In the genomic region with DNA sequence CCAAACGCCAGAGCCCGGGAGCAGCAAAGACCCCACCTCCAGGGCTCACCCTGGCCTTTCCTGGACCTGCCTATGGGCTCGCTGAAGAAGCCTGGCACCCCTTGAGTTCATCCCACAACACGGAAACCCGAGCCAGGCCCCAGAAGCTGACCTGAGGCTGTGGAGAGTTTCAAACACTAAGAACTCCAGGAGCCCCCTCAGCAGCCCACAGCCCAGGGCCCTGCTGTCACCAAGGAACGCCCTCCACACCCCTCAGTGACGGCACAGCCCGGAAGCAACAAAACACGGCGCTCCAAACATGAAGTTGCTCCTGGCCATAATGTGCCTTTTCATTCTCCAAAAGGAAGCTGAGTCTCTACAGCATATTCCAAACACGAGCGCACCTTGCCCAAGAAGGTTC, we compare ENCODE assay signal across 1 cellular context.
TF ChIP-seq lines count a peak whose summit lies in the region.

No MANE protein-coding gene starts in this region.

TF ChIP-seq in SK-N-SH, 30 proteins besides CTCF, POLR2A, EP300 and RAD21 (continued from another document):
- TF ChIP-seq SIN3A (IDR thresholded peaks at IDR 0.05; ENCODE audit: borderline replicate concordance, low read depth, low read length) (no peak), TAF1 (IDR thresholded peaks at IDR 0.05; ENCODE audit: borderline replicate concordance, low read depth, low read length) (no peak), POLR2AphosphoS5 (IDR thresholded peaks at IDR 0.05; ENCODE audit: low read depth, low read length) (no peak), PBX3 (IDR thresholded peaks at IDR 0.05) (no peak), TEAD4 (IDR thresholded peaks at IDR 0.05; ENCODE audit: borderline replicate concordance, insufficient read depth) (no peak), GABPA (IDR thresholded peaks at IDR 0.05; ENCODE audit: low read depth) (no peak), ELF1 (IDR thresholded peaks at IDR 0.05) (no peak), NFIC (IDR thresholded peaks at IDR 0.05; ENCODE audit: borderline replicate concordance) (no peak), JUND (IDR thresholded peaks at IDR 0.05) (no peak), NRF1 (IDR thresholded peaks at IDR 0.05; ENCODE audit: low read depth, low read length) (no peak), MEF2A (IDR thresholded peaks at IDR 0.05; ENCODE audit: borderline replicate concordance, low read depth) (no peak), GATA2 (CRISPR knock-in tag; IDR thresholded peaks at IDR 0.05) (no peak)
- TF ChIP-seq, protein P1, sequence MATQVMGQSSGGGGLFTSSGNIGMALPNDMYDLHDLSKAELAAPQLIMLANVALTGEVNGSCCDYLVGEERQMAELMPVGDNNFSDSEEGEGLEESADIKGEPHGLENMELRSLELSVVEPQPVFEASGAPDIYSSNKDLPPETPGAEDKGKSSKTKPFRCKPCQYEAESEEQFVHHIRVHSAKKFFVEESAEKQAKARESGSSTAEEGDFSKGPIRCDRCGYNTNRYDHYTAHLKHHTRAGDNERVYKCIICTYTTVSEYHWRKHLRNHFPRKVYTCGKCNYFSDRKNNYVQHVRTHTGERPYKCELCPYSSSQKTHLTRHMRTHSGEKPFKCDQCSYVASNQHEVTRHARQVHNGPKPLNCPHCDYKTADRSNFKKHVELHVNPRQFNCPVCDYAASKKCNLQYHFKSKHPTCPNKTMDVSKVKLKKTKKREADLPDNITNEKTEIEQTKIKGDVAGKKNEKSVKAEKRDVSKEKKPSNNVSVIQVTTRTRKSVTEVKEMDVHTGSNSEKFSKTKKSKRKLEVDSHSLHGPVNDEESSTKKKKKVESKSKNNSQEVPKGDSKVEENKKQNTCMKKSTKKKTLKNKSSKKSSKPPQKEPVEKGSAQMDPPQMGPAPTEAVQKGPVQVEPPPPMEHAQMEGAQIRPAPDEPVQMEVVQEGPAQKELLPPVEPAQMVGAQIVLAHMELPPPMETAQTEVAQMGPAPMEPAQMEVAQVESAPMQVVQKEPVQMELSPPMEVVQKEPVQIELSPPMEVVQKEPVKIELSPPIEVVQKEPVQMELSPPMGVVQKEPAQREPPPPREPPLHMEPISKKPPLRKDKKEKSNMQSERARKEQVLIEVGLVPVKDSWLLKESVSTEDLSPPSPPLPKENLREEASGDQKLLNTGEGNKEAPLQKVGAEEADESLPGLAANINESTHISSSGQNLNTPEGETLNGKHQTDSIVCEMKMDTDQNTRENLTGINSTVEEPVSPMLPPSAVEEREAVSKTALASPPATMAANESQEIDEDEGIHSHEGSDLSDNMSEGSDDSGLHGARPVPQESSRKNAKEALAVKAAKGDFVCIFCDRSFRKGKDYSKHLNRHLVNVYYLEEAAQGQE (IDR thresholded peaks at IDR 0.05; ENCODE audit: low read depth, low read length), result no peak
- TF ChIP-seq, protein P2, sequence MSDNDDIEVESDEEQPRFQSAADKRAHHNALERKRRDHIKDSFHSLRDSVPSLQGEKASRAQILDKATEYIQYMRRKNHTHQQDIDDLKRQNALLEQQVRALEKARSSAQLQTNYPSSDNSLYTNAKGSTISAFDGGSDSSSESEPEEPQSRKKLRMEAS (IDR thresholded peaks at IDR 0.05; ENCODE audit: low read depth), result no peak
- TF ChIP-seq, protein P3, sequence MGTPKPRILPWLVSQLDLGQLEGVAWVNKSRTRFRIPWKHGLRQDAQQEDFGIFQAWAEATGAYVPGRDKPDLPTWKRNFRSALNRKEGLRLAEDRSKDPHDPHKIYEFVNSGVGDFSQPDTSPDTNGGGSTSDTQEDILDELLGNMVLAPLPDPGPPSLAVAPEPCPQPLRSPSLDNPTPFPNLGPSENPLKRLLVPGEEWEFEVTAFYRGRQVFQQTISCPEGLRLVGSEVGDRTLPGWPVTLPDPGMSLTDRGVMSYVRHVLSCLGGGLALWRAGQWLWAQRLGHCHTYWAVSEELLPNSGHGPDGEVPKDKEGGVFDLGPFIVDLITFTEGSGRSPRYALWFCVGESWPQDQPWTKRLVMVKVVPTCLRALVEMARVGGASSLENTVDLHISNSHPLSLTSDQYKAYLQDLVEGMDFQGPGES (IDR thresholded peaks at IDR 0.05; ENCODE audit: low read depth, low read length), result no peak
- TF ChIP-seq, protein P4, sequence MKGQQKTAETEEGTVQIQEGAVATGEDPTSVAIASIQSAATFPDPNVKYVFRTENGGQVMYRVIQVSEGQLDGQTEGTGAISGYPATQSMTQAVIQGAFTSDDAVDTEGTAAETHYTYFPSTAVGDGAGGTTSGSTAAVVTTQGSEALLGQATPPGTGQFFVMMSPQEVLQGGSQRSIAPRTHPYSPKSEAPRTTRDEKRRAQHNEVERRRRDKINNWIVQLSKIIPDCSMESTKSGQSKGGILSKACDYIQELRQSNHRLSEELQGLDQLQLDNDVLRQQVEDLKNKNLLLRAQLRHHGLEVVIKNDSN (IDR thresholded peaks at IDR 0.05; ENCODE audit: borderline replicate concordance, low read depth), result no peak
TF ChIP-seq in SK-N-SH: peak in this region for 0.
